ENCODE assay signal across 12 cellular contexts in genomic region chr13:109836629-109837607, GRCh38. TPM values are rescaled to one million over a fixed set of nuclear protein-coding genes. Genes with fewer than 3 reads are reported as not detected.
A peak's percentile ranks its signal among the peaks of the same experiment; 100 is the strongest.
DNase-seq lines count a peak whose midpoint lies in the region; ATAC-seq and TF ChIP-seq lines count a peak whose summit lies in the region.
"Had no signal": no experiment of that assay in that cellular context is flagged by ENCODE, and none has a peak within 500 bp of the region (broad histone marks: within the 10 kb centered on the region; RNA-seq: fewer than 3 reads in every experiment).

No MANE protein-coding gene starts in this region.

- H3K27ac ChIP-seq in GM23338 (ENCODE audit: low read depth), result no peak overlapping the region
- no peak overlapping the region for H3K27ac ChIP-seq in left lung
- no peak overlapping the region for H3K27ac ChIP-seq in ovary
- no peak overlapping the region for H3K27ac ChIP-seq in vagina

- H3K36me3 ChIP-seq in GM23338 (ENCODE audit: insufficient read depth) (no peaks in the 10 kb centered on the region), left lung (no peaks in the 10 kb centered on the region), ovary (no peaks in the 10 kb centered on the region), vagina (no peaks in the 10 kb centered on the region)

- H4K20me1 ChIP-seq in GM23338 (replicated peaks; ENCODE audit: insufficient read depth), result no peaks in the 10 kb centered on the region

- H3K9me2 ChIP-seq in GM23338 (ENCODE audit: insufficient read depth), result peaks cover 4% of the 10 kb centered on the region; the same call in 1 of the 2 replicates

- ATAC-seq in GM18508 (IDR thresholded peaks at IDR 0.05; ENCODE audit: insufficient read depth, unreplicated experiment) (peak; percentile 89), GM23338 (peak; percentile 36; the same call in 2 of the 3 replicates), left lung (peak; percentile 92), GM21367 (IDR thresholded peaks at IDR 0.05; ENCODE audit: unreplicated experiment) (no peak)
- ATAC-seq in activated CD4-positive, CD25-positive, alpha-beta regulatory T cell treated with anti-CD3 and anti-CD28 coated beads, Interleukin-2, amount 50 U/mL, for 24 hours, result no peak
- ATAC-seq: right cardiac atrium had no signal

- TF ChIP-seq CTCF in GM23338 (conservative IDR thresholded peaks at IDR 0.05; ENCODE audit: low read depth in 2 of 2) (no peak), left lung (IDR thresholded peaks at IDR 0.05) (no peak), ovary (IDR thresholded peaks at IDR 0.05) (no peak), vagina (IDR thresholded peaks at IDR 0.05) (no peak)

- intact Hi-C loops in left lung (cut with DNase I) (no loop called here), ovary (cut with DNase I) (no loop called here), vagina (cut with DNase I) (no loop called here)

- no peak for TF ChIP-seq EP300 in ovary (IDR thresholded peaks at IDR 0.05)

- no peak overlapping the region for H3K4me2 ChIP-seq in GM23338

- TF ChIP-seq POLR2A in ovary (IDR thresholded peaks at IDR 0.05) (no peak), vagina (IDR thresholded peaks at IDR 0.05) (no peak)

- H3K4me1 Mint-ChIP-seq in GM23338, result peaks cover 16% of the 10 kb centered on the region

- H3F3A ChIP-seq in GM23338 (replicated peaks; ENCODE audit: low read depth), result no peaks in the 10 kb centered on the region

- H3K4me1 ChIP-seq in GM23338 (ENCODE audit: insufficient read depth) (peaks cover 21% of the 10 kb centered on the region), left lung (no peaks in the 10 kb centered on the region), ovary (ENCODE audit: insufficient read depth) (no peaks in the 10 kb centered on the region), vagina (no peaks in the 10 kb centered on the region)

- H3K27me3 Mint-ChIP-seq in GM23338 (ENCODE audit: insufficient read depth, low read depth, poor library complexity), result peaks cover 4% of the 10 kb centered on the region

- DNase-seq in GM23338 (ENCODE audit: low spot score), result no peak
- peak; percentile 2 for DNase-seq in LoVo (ENCODE audit: low spot score)
- DNase-seq in left lung, result peak in 1 of 2 donors; percentile 41
- DNase-seq in ovary, result no peak
- no peak for DNase-seq in vagina (ENCODE audit: extremely low spot score in 2 of 2)
- DNase-seq: activated CD4-positive, alpha-beta T cell treated with anti-CD3 and anti-CD28 coated beads, Interleukin-2, amount 50 U/mL, for 48 hours; amygdala; right cardiac atrium; Right ventricle myocardium superior had no signal

- no peak overlapping the region for H3K27ac Mint-ChIP-seq in GM23338

- H3K4me3 ChIP-seq in GM23338 (no peak overlapping the region), left lung (no peak overlapping the region), ovary (no peak overlapping the region), vagina (no peak overlapping the region)

- H3K79me2 ChIP-seq in GM23338 (replicated peaks; ENCODE audit: insufficient read depth), result no peaks in the 10 kb centered on the region

- 73 to 81% (median 75%) methylated on average over 12 of the region's 12 CpGs for WGBS in ovary, 3 donors

- no peaks in the 10 kb centered on the region for H3K27me3 ChIP-seq in GM23338 (ENCODE audit: insufficient read depth)
- H3K27me3 ChIP-seq in left lung, result no peaks in the 10 kb centered on the region
- no peaks in the 10 kb centered on the region for H3K27me3 ChIP-seq in ovary
- H3K27me3 ChIP-seq in vagina, result no peaks in the 10 kb centered on the region

- no peak overlapping the region for H3K4me3 Mint-ChIP-seq in GM23338

- H3K9me3 ChIP-seq in left lung, result no peaks in the 10 kb centered on the region
- H3K9me3 ChIP-seq in ovary, result no peaks in the 10 kb centered on the region
- no peaks in the 10 kb centered on the region for H3K9me3 ChIP-seq in vagina

- H2AFZ ChIP-seq in GM23338, result no peak overlapping the region

- H3K9me3 Mint-ChIP-seq in GM23338, result no peaks in the 10 kb centered on the region

- no peaks in the 10 kb centered on the region for H3K36me3 Mint-ChIP-seq in GM23338 (ENCODE audit: low read depth)

TF ChIP-seq in GM23338, 12 proteins besides CTCF, POLR2A, EP300 and RAD21:
- TF ChIP-seq NANOG (IDR thresholded peaks at IDR 0.05; ENCODE audit: borderline replicate concordance), result no peak

RNA-seq across cellular contexts. Expression of gene IRS2, which starts 50.5 kb away (rescaled TPM):
- 12.4 and 14.5 TPM in 2 replicates for total RNA-seq in GM23338 (2014; rRNA removed; shearing (Covaris generic))
- polyA plus RNA-seq in GM23338 (2016; fragmentation: Nextera tagmentation; extraction: Ambion mirVana) (3.6 and 4.0 TPM in 2 replicates), ovary (10 to 100 TPM; 14.6 to 20.5 TPM)
- total RNA-seq in left lung (10 to 100 TPM in 1 of 2 donors, 1 to 10 TPM in 1; 9.4 to 15.8 TPM), ovary (10 to 100 TPM; 19.3 to 40.9 (median 29.3) TPM), vagina (25.0 TPM)

Comparison
In these comparisons a context has a peak if more than half of its experiments do, and no peak if none do; other contexts are left out.
1. ATAC-seq: peak in GM18508 (single experiment), GM23338 (single experiment) and left lung (single experiment); none in GM21367 (single experiment) and activated CD4-positive, CD25-positive, alpha-beta regulatory T cell treated with anti-CD3 and anti-CD28 coated beads, Interleukin-2, amount 50 U/mL, for 24 hours (0 of 2).